Comparison of ENCODE assay signal across 30 cellular contexts in the genomic region with DNA sequence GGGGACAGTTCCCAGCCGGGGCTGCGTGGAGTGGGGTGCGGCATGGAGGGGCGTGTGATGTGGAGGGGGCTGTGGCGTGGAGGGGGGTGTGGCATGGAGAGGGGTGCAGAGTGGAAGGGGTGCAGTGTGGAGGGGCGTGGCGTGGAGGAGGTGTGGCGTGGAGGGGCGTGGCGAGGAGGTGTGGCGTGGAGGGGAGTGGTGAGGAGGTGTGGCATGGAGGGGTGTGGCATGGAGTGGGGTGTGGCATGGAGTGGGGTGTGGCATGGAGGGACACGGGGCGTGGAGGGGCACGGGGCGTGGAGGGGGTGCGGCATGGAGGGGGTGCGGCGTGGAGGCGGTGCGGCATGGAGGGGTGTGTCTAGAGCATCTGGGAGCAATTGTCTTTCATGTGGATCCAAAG. TPM values are rescaled to one million over a fixed set of nuclear protein-coding genes. Genes with fewer than 3 reads are reported as not detected.
DNase-seq lines count a peak whose midpoint lies in the region; ATAC-seq, FAIRE-seq and TF ChIP-seq lines count a peak whose summit lies in the region.
"Had no signal": no experiment of that assay in that cellular context is flagged by ENCODE, and none has a peak within 500 bp of the region (broad histone marks: within the 10 kb centered on the region; RNA-seq: fewer than 3 reads in every experiment).

No MANE protein-coding gene starts in this region.

- H3K27ac ChIP-seq in GM12878 (ENCODE audit: control insufficient read depth, insufficient read depth) (no peak overlapping the region), osteoblast (ENCODE audit: low read depth, low read length) (no peak overlapping the region)
- no peak overlapping the region for H3K27ac ChIP-seq in naive thymus-derived CD4-positive, alpha-beta T cell (ENCODE audit: low read depth, low read length)
- H3K27ac ChIP-seq: C4-2B, KMS-11, PC-9, SJSA1 had no signal

- SMC1A ChIA-PET in GM12878 (lab: Charles Lee; ENCODE audit: uncharacterized antibody, unreplicated experiment): no interaction called here

- peaks cover 2% of the 10 kb centered on the region; the same call in 2 of the 3 replicates for H3K9me3 ChIP-seq in GM12878 (replicated peaks; ENCODE audit: control insufficient read depth, insufficient read depth, low read length)
- no peaks in the 10 kb centered on the region for H3K9me3 ChIP-seq in naive thymus-derived CD4-positive, alpha-beta T cell (ENCODE audit: control insufficient read depth in 2 of 3, low read length in 3 of 3)
- no peaks in the 10 kb centered on the region for H3K9me3 ChIP-seq in osteoblast (ENCODE audit: low read depth, low read length)
- H3K9me3 ChIP-seq: Caco-2, SJSA1 had no signal

- CTCF ChIA-PET in GM12878 (lab: Yijun Ruan, JAX): no interaction called here
- CTCF ChIA-PET in naive thymus-derived CD4-positive, alpha-beta T cell (lab: Charles Lee): no interaction called here

- H4K20me1 ChIP-seq in GM12878 (ENCODE audit: control insufficient read depth, insufficient read depth): no peaks in the 10 kb centered on the region
- no peaks in the 10 kb centered on the region for H4K20me1 ChIP-seq in osteoblast (ENCODE audit: insufficient read depth, low read length)

- RAD21 ChIA-PET in GM12878 (lab: Charles Lee; ENCODE audit: unreplicated experiment): no interaction called here

- in situ Hi-C loops in GM12878 (cut with MboI): no loop called here

- intact Hi-C loops in GM12878 (cut with micrococcal nuclease; ENCODE audit: unreplicated experiment): no loop called here
- intact Hi-C loops in naive thymus-derived CD4-positive, alpha-beta T cell (cut with micrococcal nuclease): no loop called here

- peaks cover 8 to 18% of the 10 kb centered on the region in 2 donors for H3K9me3 Mint-ChIP-seq in stimulated activated naive CD8-positive, alpha-beta T cell treated with anti-CD3 and anti-CD28 coated beads, Interleukin-15, amount 100 ng/mL, for 72 hours
- peaks cover 0 to 12% (median 4%) of the 10 kb centered on the region in 11 donors for H3K9me3 Mint-ChIP-seq in naive thymus-derived CD4-positive, alpha-beta T cell

- H3K79me2 ChIP-seq in GM12878 (ENCODE audit: control insufficient read depth, insufficient read depth, low read length): no peaks in the 10 kb centered on the region
- no peaks in the 10 kb centered on the region for H3K79me2 ChIP-seq in osteoblast (ENCODE audit: insufficient read depth, low read length)

- H3K4me2 ChIP-seq in GM12878 (ENCODE audit: control insufficient read depth, insufficient read depth): no peak overlapping the region
- no peak overlapping the region for H3K4me2 ChIP-seq in osteoblast (ENCODE audit: insufficient read depth, low read length)
- H3K4me2 ChIP-seq: GM23338, KMS-11, PC-9 had no signal

- WGBS in GM12878 (ENCODE audit: insufficient coverage, insufficient replicate concordance, low lambda C conversion rate, missing lambda C conversion rate): 99% methylated on average over 10 of the region's 20 CpGs

- TF ChIP-seq RAD21 in GM12878 (IDR thresholded peaks at IDR 0.05; ENCODE audit: insufficient read depth, low read depth, low read length): no peak

- H3K4me3 ChIP-seq in GM12878 (no peak overlapping the region), osteoblast (ENCODE audit: insufficient read depth, low read length) (no peak overlapping the region)
- no peak overlapping the region for H3K4me3 ChIP-seq in naive thymus-derived CD4-positive, alpha-beta T cell (ENCODE audit: low read length)
- H3K4me3 ChIP-seq: GM23338, PC-9, SJSA1 had no signal

- H3K27ac Mint-ChIP-seq in stimulated activated naive CD8-positive, alpha-beta T cell treated with anti-CD3 and anti-CD28 coated beads, Interleukin-15, amount 100 ng/mL, for 72 hours: peak overlapping the region in 1 of 2 donors; percentile 31
- no peak overlapping the region for H3K27ac Mint-ChIP-seq in naive thymus-derived CD4-positive, alpha-beta T cell
- H3K27ac Mint-ChIP-seq: CD8-positive, alpha-beta T cell; GM23338; IgD-negative memory B cell had no signal

- ATAC-seq in stimulated activated naive CD8-positive, alpha-beta T cell treated with anti-CD3 and anti-CD28 coated beads, Interleukin-15, amount 100 ng/mL, for 72 hours: peak; percentile 59
- no peak for ATAC-seq in stimulated activated naive CD8-positive, alpha-beta T cell treated with anti-CD3 and anti-CD28 coated beads, Interleukin-15, Interleukin-2, amounts not matched to agents 100 U/mL and 50 U/mL, for 24 hours
- peak; percentile 37; the same call in 2 of the 3 replicates for ATAC-seq in GM12878
- peak; percentile 17 for ATAC-seq in naive thymus-derived CD4-positive, alpha-beta T cell
- ATAC-seq: CD8-positive, alpha-beta T cell; GM23338 had no signal

- H3K4me3 Mint-ChIP-seq in stimulated activated naive CD8-positive, alpha-beta T cell treated with anti-CD3 and anti-CD28 coated beads, Interleukin-15, amount 100 ng/mL, for 72 hours: no peak overlapping the region
- no peak overlapping the region for H3K4me3 Mint-ChIP-seq in naive thymus-derived CD4-positive, alpha-beta T cell
- H3K4me3 Mint-ChIP-seq: CD8-positive, alpha-beta T cell; GM23338; H9; IgD-negative memory B cell had no signal

- TF ChIP-seq EP300 in GM12878 (IDR thresholded peaks at IDR 0.05; ENCODE audit: borderline replicate concordance in 1 of 2, control insufficient read depth in 1 of 2, low read depth in 2 of 2, low read length in 2 of 2): no peak

- H3K27me3 ChIP-seq in GM12878 (replicated peaks in 1 of 2; ENCODE audit: control insufficient read depth in 2 of 2, insufficient read depth in 2 of 2, low read length in 1 of 2) (no peaks in the 10 kb centered on the region), osteoblast (ENCODE audit: insufficient read depth, low read length) (no peaks in the 10 kb centered on the region)
- H3K27me3 ChIP-seq in naive thymus-derived CD4-positive, alpha-beta T cell (ENCODE audit: control insufficient read depth in 2 of 2, insufficient read depth in 2 of 2, low read length in 2 of 2): no peaks in the 10 kb centered on the region
- H3K27me3 ChIP-seq: SJSA1 had no signal

- H3K27me3 Mint-ChIP-seq in stimulated activated naive CD8-positive, alpha-beta T cell treated with anti-CD3 and anti-CD28 coated beads, Interleukin-15, amount 100 ng/mL, for 72 hours: no peaks in the 10 kb centered on the region
- H3K27me3 Mint-ChIP-seq in naive thymus-derived CD4-positive, alpha-beta T cell: no peaks in the 10 kb centered on the region
- H3K27me3 Mint-ChIP-seq: IgD-negative memory B cell had no signal

- TF ChIP-seq CTCF in GM12878 (IDR thresholded peaks at IDR 0.05 in 2 of 3, conservative IDR thresholded peaks at IDR 0.05 in 1 of 3; ENCODE audit: control insufficient read depth in 2 of 3, extremely low read depth in 1 of 3, insufficient read depth in 1 of 3, low read depth in 3 of 3, low read length in 3 of 3) (no peak), osteoblast (IDR thresholded peaks at IDR 0.05; ENCODE audit: extremely low read depth, low read depth, low read length) (no peak)

- BruUV-seq in GM12878 (replicated peaks; lab: Mats Ljungman, UMichigan): no TSS peak

- no peak for DNase-seq in stimulated activated naive CD8-positive, alpha-beta T cell treated with anti-CD3 and anti-CD28 coated beads, Interleukin-15, amount 100 ng/mL, for 72 hours
- DNase-seq in stimulated activated naive CD8-positive, alpha-beta T cell treated with anti-CD3 and anti-CD28 coated beads, Interleukin-15, Interleukin-2, amounts not matched to agents 100 U/mL and 50 U/mL, for 24 hours: no peak
- DNase-seq in GM12878 (ENCODE audit: low read depth, low spot score): no peak
- DNase-seq in naive thymus-derived CD4-positive, alpha-beta T cell: no peak
- no peak for DNase-seq in osteoblast (ENCODE audit: insufficient read length, low spot score, missing footprints)
- no peak for DNase-seq in HTR-8/SVneo (ENCODE audit: insufficient read length, low spot score)
- no peak for DNase-seq in NOMO-1 (lab: John Stamatoyannopoulos, UW; ENCODE audit: unreplicated experiment in 2 of 2)
- DNase-seq: Caco-2; CD8-positive, alpha-beta T cell; H9; MM.1S; NCI-H1048; NCI-H1417; NCI-H1694; NCI-H2029 treated with DMSO at 0.1 percent for 48 hours; NCI-H446 treated with DMSO at 0.1 percent for 48 hours; NCI-H526; NCI-H82; NK-92 treated with Interleukin-12 subunit alpha and Interleukin-12 subunit beta, amount 100 ng/mL, for 24 hours; PC-9; Right ventricle myocardium superior; RPMI8226 had no signal

- H3K9ac ChIP-seq in GM12878 (ENCODE audit: control insufficient read depth, insufficient read depth, low read length): no peak overlapping the region
- H3K9ac ChIP-seq: KMS-11 had no signal

- H2AFZ ChIP-seq in GM12878 (ENCODE audit: control insufficient read depth, low read depth, low read length) (no peak overlapping the region), osteoblast (ENCODE audit: low read length) (no peak overlapping the region)
- H2AFZ ChIP-seq: GM23338, PC-9 had no signal

- POLR2A ChIA-PET in GM12878 (lab: Charles Lee): no interaction called here
- POLR2A ChIA-PET in naive thymus-derived CD4-positive, alpha-beta T cell (lab: Charles Lee): no interaction called here

- no peaks in the 10 kb centered on the region for H3K4me1 Mint-ChIP-seq in stimulated activated naive CD8-positive, alpha-beta T cell treated with anti-CD3 and anti-CD28 coated beads, Interleukin-15, amount 100 ng/mL, for 72 hours
- peaks cover 0 to 4% (median 0%) of the 10 kb centered on the region in 7 donors for H3K4me1 Mint-ChIP-seq in naive thymus-derived CD4-positive, alpha-beta T cell
- H3K4me1 Mint-ChIP-seq: IgD-negative memory B cell had no signal

- TF ChIP-seq POLR2A in GM12878 (IDR thresholded peaks at IDR 0.05; ENCODE audit: low read depth, low read length): no peak

- FAIRE-seq in GM12878 (lab: Jason Lieb, UNC) (no peak), HTR-8/SVneo (lab: Jason Lieb, UNC) (no peak)
- FAIRE-seq: G401.6, GM12891 had no signal

- H3K4me1 ChIP-seq in GM12878 (ENCODE audit: control insufficient read depth, insufficient read depth, low read length) (no peaks in the 10 kb centered on the region), osteoblast (ENCODE audit: insufficient read depth, low read length) (no peaks in the 10 kb centered on the region)
- no peaks in the 10 kb centered on the region for H3K4me1 ChIP-seq in naive thymus-derived CD4-positive, alpha-beta T cell (ENCODE audit: control insufficient read depth in 2 of 2, insufficient read depth in 2 of 2, low read length in 2 of 2)
- H3K4me1 ChIP-seq: Caco-2, SJSA1 had no signal

- peaks cover 0 to 3% of the 10 kb centered on the region in 2 experiments; a peak in 3 of 4 replicates for H3K36me3 ChIP-seq in GM12878 (ENCODE audit: control insufficient read depth in 2 of 2, insufficient read depth in 2 of 2, low read length in 1 of 2)
- H3K36me3 ChIP-seq in naive thymus-derived CD4-positive, alpha-beta T cell (ENCODE audit: control insufficient read depth in 2 of 3, insufficient read depth in 3 of 3, low read length in 3 of 3): peaks cover 0 to 86% (median 7%) of the 10 kb centered on the region in 3 experiments
- no peaks in the 10 kb centered on the region for H3K36me3 ChIP-seq in osteoblast (ENCODE audit: insufficient read depth, low read length)

- peaks cover 18 to 53% (median 40%) of the 10 kb centered on the region in 5 donors for H3K36me3 Mint-ChIP-seq in naive thymus-derived CD4-positive, alpha-beta T cell

RNA-seq across cellular contexts. Expression of gene NKX6-2, which starts 33.6 kb away (rescaled TPM):
- total RNA-seq in GM12878 (2013; cell fraction: nucleolus; rRNA removed): not detected in 2 replicates
- total RNA-seq in GM12878 (2014; rRNA removed) (not detected in 2 replicates), GM12878 (2014; rRNA removed; fragmentation: Illumina TruSeq; extraction: Trizol) (not detected in 2 replicates), GM12878 (2021) (not detected in 2 replicates), osteoblast (not detected in 2 replicates)
- polyA plus RNA-seq in GM12878 (2011; ENCODE audit: low read depth): not detected
- polyA plus RNA-seq in GM12878 (2011; rRNA removed) (not detected in 2 replicates), GM12878 (2014; fragmentation: Illumina TruSeq; extraction: Trizol) (not detected in 2 replicates), GM12878 (2014; fragmentation: Nextera tagmentation; extraction: Ambion mirVana) (1 to 10 TPM in 1 of 2 experiments, under 1 TPM in 1; 0.45 to 1.8 TPM), GM12878 (2014; rRNA removed) (not detected in 2 replicates), GM12878 (2016; fragmentation: Nextera tagmentation; extraction: Ambion mirVana) (not detected)
- polyA plus RNA-seq in GM12878 (2011; cell fraction: cytosol; rRNA removed): not detected in 2 replicates
- not detected in 2 replicates for polyA plus RNA-seq in GM12878 (2011; cell fraction: nucleus; rRNA removed)
- polyA plus RNA-seq in GM12878 (2012): not detected in 2 replicates
- polyA minus RNA-seq in GM12878 (2011; rRNA and poly(A)+ RNA removed): not detected in 2 replicates
- not detected in 2 replicates for polyA minus RNA-seq in GM12878 (2011; cell fraction: cytosol; rRNA and poly(A)+ RNA removed)
- polyA minus RNA-seq in GM12878 (2011; cell fraction: nucleus; rRNA and poly(A)+ RNA removed): not detected in 2 replicates
- total RNA-seq in naive thymus-derived CD4-positive, alpha-beta T cell: not detected
- under 1 TPM in 1 of 2 donors, not detected in 1; 0.80 TPM for polyA plus RNA-seq in naive thymus-derived CD4-positive, alpha-beta T cell
- total RNA-seq: A673; Caco-2; CD8-positive, alpha-beta T cell; PC-9; Right ventricle myocardium superior; SJSA1 had no signal
- polyA plus RNA-seq: IgD-negative memory B cell had no signal
